ENCODE assay signal across 9 cellular contexts in genomic region chr1:226708967-226709396, GRCh38. TPM values are rescaled to one million over a fixed set of nuclear protein-coding genes. Genes with fewer than 3 reads are reported as not detected.
DNase-seq lines count a peak whose midpoint lies in the region; ATAC-seq and TF ChIP-seq lines count a peak whose summit lies in the region.
"Had no signal": no experiment of that assay in that cellular context is flagged by ENCODE, and none has a peak within 500 bp of the region (broad histone marks: within the 10 kb centered on the region; RNA-seq: fewer than 3 reads in every experiment).

No MANE protein-coding gene starts in this region.

- H3K27ac ChIP-seq in foreskin keratinocyte (peak overlapping the region; percentile 31), subcutaneous abdominal adipose tissue (ENCODE audit: low read depth, low read length) (peak overlapping the region; percentile 47)

- H3K27me3 ChIP-seq in foreskin keratinocyte (no peaks in the 10 kb centered on the region), subcutaneous abdominal adipose tissue (ENCODE audit: control insufficient read depth in 5 of 5, insufficient read depth in 4 of 5, low read length in 5 of 5) (no peaks in the 10 kb centered on the region)

- DNase-seq in NCI-H2171 treated with DMSO at 0.1 percent for 48 hours (lab: John Stamatoyannopoulos, UW) (peak; percentile 67), NCI-H2171 (lab: John Stamatoyannopoulos, UW) (no peak), activated B cell treated with CpG ODN at 0.5 μM for 24 hours (no peak), foreskin keratinocyte (no peak), NCI-H2196 (lab: John Stamatoyannopoulos, UW; ENCODE audit: unreplicated experiment) (no peak), occipital lobe (lab: John Stamatoyannopoulos, UW) (no peak)
- DNase-seq: 8988T had no signal

- POLR2A ChIA-PET in activated B cell treated with CpG ODN at 0.5 μM for 24 hours (lab: Charles Lee) = interaction anchor here (2.8 kb wide), 1 partner anchor 47 kb away, joined by 11 read pairs; no protein-coding TSS in a partner anchor

- H3K4me3 Mint-ChIP-seq in activated B cell treated with CpG ODN at 0.5 μM for 24 hours = no peak overlapping the region

- H3K9me3 ChIP-seq in subcutaneous abdominal adipose tissue (ENCODE audit: control insufficient read depth in 5 of 5, low read length in 5 of 5) = no peaks in the 10 kb centered on the region

- intact Hi-C loops in activated B cell treated with CpG ODN at 0.5 μM for 24 hours (cut with micrococcal nuclease) = no loop called here

- ATAC-seq in activated B cell treated with CpG ODN at 0.5 μM for 24 hours (ENCODE audit: low read depth) (no peak), foreskin keratinocyte (no peak), GM18858 (IDR thresholded peaks at IDR 0.05; ENCODE audit: unreplicated experiment) (no peak)

- H3K9me3 Mint-ChIP-seq in activated B cell treated with CpG ODN at 0.5 μM for 24 hours = no peaks in the 10 kb centered on the region

- H3K9ac ChIP-seq in subcutaneous abdominal adipose tissue (ENCODE audit: low read length in 5 of 5) = peak overlapping the region in 1 of 5 donors; percentile 23

- H3K4me3 ChIP-seq in subcutaneous abdominal adipose tissue (ENCODE audit: low read depth in 1 of 5, low read length in 5 of 5) = no peak overlapping the region

- CTCF ChIA-PET in activated B cell treated with CpG ODN at 0.5 μM for 24 hours (lab: Charles Lee) = interaction anchor here (1.1 kb wide), 1 partner anchor 8 kb away, joined by 3 read pairs; no protein-coding TSS in a partner anchor

- no peaks in the 10 kb centered on the region for H3K27me3 Mint-ChIP-seq in activated B cell treated with CpG ODN at 0.5 μM for 24 hours

- TF ChIP-seq CTCF in activated B cell treated with CpG ODN at 0.5 μM for 24 hours (IDR thresholded peaks at IDR 0.05) (no peak), foreskin keratinocyte (conservative IDR thresholded peaks at IDR 0.05) (no peak)

- H3K27ac Mint-ChIP-seq in activated B cell treated with CpG ODN at 0.5 μM for 24 hours = peak overlapping the region; percentile 76

- H3K36me3 ChIP-seq in subcutaneous abdominal adipose tissue (ENCODE audit: control insufficient read depth in 5 of 5, insufficient read depth in 5 of 5, low read length in 5 of 5) = peaks cover 0 to 9% (median 2%) of the 10 kb centered on the region in 5 donors

- peaks cover 85% of the 10 kb centered on the region for H3K4me1 Mint-ChIP-seq in activated B cell treated with CpG ODN at 0.5 μM for 24 hours

- peaks cover 38% of the 10 kb centered on the region for H3K36me3 Mint-ChIP-seq in activated B cell treated with CpG ODN at 0.5 μM for 24 hours (ENCODE audit: low read depth)

- H3K4me1 ChIP-seq in foreskin keratinocyte (peaks cover 27% of the 10 kb centered on the region), subcutaneous abdominal adipose tissue (ENCODE audit: control insufficient read depth in 5 of 5, insufficient read depth in 5 of 5, low read length in 5 of 5) (peaks cover 0 to 74% (median 37%) of the 10 kb centered on the region in 5 donors)

RNA-seq across cellular contexts. Expression of gene ITPKB, which starts 30.1 kb away (rescaled TPM):
- total RNA-seq in activated B cell treated with CpG ODN at 0.5 μM for 24 hours = 88.5 and 97.3 TPM in 2 replicates
- 11.7 and 11.9 TPM in 2 replicates for total RNA-seq in foreskin keratinocyte
- 3.5 and 3.9 TPM in 2 replicates for polyA plus RNA-seq in foreskin keratinocyte
- total RNA-seq in occipital lobe = 3.9 TPM
